1 cellular context compared by ENCODE assay signal in the genomic region with DNA sequence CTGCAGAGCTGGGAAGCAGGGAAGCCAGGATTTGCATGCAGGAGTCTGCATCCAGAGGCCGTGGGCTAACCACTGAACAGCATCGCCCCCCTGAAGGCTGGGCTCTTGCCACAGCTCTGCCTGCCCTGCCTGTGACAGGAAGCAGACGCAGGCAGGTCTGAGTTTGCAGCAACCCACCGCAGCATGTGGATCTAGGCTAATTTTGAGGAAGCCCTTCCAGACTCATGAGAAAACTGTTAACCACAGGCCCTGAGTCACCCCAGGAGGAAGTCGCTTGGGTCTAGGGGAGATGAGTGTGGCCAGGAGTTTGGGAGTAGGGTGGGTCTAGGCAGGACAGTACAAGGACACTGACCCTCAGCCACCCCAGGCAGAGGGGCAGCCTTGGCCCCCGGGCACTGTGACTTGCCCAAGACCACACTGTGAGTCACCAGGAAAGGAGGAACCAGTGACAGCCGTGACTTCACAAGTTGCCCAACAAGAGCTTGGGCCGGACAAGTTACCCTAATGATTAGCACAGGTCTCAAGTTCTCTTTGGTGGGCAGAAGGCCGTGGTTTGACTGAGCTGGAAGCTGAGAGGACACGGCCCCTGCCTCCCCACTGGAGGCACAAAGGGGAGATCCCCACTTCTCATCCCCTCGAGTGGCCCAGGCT.
TF ChIP-seq lines count a peak whose summit lies in the region.

No MANE protein-coding gene starts in this region.

TF ChIP-seq in K562, 482 proteins besides CTCF, POLR2A, EP300 and RAD21 (continued from another document and continues in another):
- TF ChIP-seq, protein P1, sequence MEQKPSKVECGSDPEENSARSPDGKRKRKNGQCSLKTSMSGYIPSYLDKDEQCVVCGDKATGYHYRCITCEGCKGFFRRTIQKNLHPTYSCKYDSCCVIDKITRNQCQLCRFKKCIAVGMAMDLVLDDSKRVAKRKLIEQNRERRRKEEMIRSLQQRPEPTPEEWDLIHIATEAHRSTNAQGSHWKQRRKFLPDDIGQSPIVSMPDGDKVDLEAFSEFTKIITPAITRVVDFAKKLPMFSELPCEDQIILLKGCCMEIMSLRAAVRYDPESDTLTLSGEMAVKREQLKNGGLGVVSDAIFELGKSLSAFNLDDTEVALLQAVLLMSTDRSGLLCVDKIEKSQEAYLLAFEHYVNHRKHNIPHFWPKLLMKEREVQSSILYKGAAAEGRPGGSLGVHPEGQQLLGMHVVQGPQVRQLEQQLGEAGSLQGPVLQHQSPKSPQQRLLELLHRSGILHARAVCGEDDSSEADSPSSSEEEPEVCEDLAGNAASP (IDR thresholded peaks at IDR 0.05), result no peak
- TF ChIP-seq DPF2 (IDR thresholded peaks at IDR 0.05), result peak; percentile 83
- no peak for TF ChIP-seq ETS2 (tag; IDR thresholded peaks at IDR 0.05; ENCODE audit: borderline replicate concordance, poor library complexity, severe bottlenecking)
- TF ChIP-seq TEAD2 (tag; IDR thresholded peaks at IDR 0.05), result no peak
- TF ChIP-seq, protein P2, sequence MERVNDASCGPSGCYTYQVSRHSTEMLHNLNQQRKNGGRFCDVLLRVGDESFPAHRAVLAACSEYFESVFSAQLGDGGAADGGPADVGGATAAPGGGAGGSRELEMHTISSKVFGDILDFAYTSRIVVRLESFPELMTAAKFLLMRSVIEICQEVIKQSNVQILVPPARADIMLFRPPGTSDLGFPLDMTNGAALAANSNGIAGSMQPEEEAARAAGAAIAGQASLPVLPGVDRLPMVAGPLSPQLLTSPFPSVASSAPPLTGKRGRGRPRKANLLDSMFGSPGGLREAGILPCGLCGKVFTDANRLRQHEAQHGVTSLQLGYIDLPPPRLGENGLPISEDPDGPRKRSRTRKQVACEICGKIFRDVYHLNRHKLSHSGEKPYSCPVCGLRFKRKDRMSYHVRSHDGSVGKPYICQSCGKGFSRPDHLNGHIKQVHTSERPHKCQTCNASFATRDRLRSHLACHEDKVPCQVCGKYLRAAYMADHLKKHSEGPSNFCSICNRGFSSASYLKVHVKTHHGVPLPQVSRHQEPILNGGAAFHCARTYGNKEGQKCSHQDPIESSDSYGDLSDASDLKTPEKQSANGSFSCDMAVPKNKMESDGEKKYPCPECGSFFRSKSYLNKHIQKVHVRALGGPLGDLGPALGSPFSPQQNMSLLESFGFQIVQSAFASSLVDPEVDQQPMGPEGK (CRISPR knock-in tag; IDR thresholded peaks at IDR 0.05; ENCODE audit: borderline replicate concordance), result no peak; the same call in 1 of the 2 replicates
- TF ChIP-seq FOXJ3 (CRISPR knock-in tag; IDR thresholded peaks at IDR 0.05), result no peak
- TF ChIP-seq XRCC4 (IDR thresholded peaks at IDR 0.05; ENCODE audit: extremely low read depth, insufficient read depth, insufficient read length), result no peak
- TF ChIP-seq, protein P3, sequence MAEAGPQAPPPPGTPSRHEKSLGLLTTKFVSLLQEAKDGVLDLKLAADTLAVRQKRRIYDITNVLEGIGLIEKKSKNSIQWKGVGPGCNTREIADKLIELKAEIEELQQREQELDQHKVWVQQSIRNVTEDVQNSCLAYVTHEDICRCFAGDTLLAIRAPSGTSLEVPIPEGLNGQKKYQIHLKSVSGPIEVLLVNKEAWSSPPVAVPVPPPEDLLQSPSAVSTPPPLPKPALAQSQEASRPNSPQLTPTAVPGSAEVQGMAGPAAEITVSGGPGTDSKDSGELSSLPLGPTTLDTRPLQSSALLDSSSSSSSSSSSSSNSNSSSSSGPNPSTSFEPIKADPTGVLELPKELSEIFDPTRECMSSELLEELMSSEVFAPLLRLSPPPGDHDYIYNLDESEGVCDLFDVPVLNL (CRISPR knock-in tag; IDR thresholded peaks at IDR 0.05; ENCODE audit: low read depth), result no peak
- peak; percentile 66 to 71 for TF ChIP-seq NRF1 (conservative IDR thresholded peaks at IDR 0.05 in 1 of 2, IDR thresholded peaks at IDR 0.05 in 1 of 2)
- TF ChIP-seq ZNF707 (CRISPR knock-in tag; conservative IDR thresholded peaks at IDR 0.05), result no peak
- no peak for TF ChIP-seq SRSF9 (IDR thresholded peaks at IDR 0.05; ENCODE audit: borderline replicate concordance, low read depth, low read length)
- no peak for TF ChIP-seq NFATC3 (IDR thresholded peaks at IDR 0.05)
- TF ChIP-seq IRF2 (CRISPR knock-in tag; IDR thresholded peaks at IDR 0.05), result no peak
- TF ChIP-seq RNF2 (IDR thresholded peaks at IDR 0.05), result peak; percentile 82; the same call in 1 of the 2 replicates
- TF ChIP-seq, protein P4, sequence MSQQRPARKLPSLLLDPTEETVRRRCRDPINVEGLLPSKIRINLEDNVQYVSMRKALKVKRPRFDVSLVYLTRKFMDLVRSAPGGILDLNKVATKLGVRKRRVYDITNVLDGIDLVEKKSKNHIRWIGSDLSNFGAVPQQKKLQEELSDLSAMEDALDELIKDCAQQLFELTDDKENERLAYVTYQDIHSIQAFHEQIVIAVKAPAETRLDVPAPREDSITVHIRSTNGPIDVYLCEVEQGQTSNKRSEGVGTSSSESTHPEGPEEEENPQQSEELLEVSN (IDR thresholded peaks at IDR 0.05; ENCODE audit: borderline replicate concordance in 1 of 2, extremely low read depth in 1 of 2, insufficient read depth in 1 of 2, insufficient read length in 1 of 2, low read depth in 1 of 2, low read length in 1 of 2, poor library complexity in 1 of 2, severe bottlenecking in 1 of 2), result no peak
- no peak for TF ChIP-seq SMARCB1 (IDR thresholded peaks at IDR 0.05; ENCODE audit: insufficient read length, low read depth)
- TF ChIP-seq SP2 (IDR thresholded peaks at IDR 0.05; ENCODE audit: extremely low read depth, low read depth, low read length, poor library complexity, severe bottlenecking), result no peak
- TF ChIP-seq RFX5 (IDR thresholded peaks at IDR 0.05; ENCODE audit: low read depth, low read length), result no peak
- TF ChIP-seq NR4A1 (CRISPR knock-in tag; IDR thresholded peaks at IDR 0.05), result peak; percentile 43; the same call in 1 of the 2 replicates
- peak; percentile 84 for TF ChIP-seq NR4A1 (tag; IDR thresholded peaks at IDR 0.05)
- peak; percentile 80; the same call in 1 of the 2 replicates for TF ChIP-seq FOXK1 (CRISPR knock-in tag; IDR thresholded peaks at IDR 0.05; ENCODE audit: borderline replicate concordance)
- no peak for TF ChIP-seq TAF15 (IDR thresholded peaks at IDR 0.05; ENCODE audit: low read depth, low read length)
- TF ChIP-seq SMAD2 (IDR thresholded peaks at IDR 0.05; ENCODE audit: low read depth, low read length), result no peak
- TF ChIP-seq, protein P5, sequence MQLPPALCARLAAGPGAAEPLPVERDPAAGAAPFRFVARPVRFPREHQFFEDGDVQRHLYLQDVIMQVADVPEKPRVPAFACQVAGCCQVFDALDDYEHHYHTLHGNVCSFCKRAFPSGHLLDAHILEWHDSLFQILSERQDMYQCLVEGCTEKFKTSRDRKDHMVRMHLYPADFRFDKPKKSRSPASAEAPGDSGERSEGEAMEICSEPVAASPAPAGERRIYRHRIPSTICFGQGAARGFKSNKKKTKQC (CRISPR knock-in tag; IDR thresholded peaks at IDR 0.05), result no peak
- no peak for TF ChIP-seq RBBP5 (IDR thresholded peaks at IDR 0.05; ENCODE audit: borderline replicate concordance, insufficient read depth, low read length, poor library complexity, severe bottlenecking)
- TF ChIP-seq SMAD4 (CRISPR knock-in tag; conservative IDR thresholded peaks at IDR 0.05), result peak; percentile 94
- no peak for TF ChIP-seq THRAP3 (IDR thresholded peaks at IDR 0.05; ENCODE audit: borderline replicate concordance)
- TF ChIP-seq, protein P6, sequence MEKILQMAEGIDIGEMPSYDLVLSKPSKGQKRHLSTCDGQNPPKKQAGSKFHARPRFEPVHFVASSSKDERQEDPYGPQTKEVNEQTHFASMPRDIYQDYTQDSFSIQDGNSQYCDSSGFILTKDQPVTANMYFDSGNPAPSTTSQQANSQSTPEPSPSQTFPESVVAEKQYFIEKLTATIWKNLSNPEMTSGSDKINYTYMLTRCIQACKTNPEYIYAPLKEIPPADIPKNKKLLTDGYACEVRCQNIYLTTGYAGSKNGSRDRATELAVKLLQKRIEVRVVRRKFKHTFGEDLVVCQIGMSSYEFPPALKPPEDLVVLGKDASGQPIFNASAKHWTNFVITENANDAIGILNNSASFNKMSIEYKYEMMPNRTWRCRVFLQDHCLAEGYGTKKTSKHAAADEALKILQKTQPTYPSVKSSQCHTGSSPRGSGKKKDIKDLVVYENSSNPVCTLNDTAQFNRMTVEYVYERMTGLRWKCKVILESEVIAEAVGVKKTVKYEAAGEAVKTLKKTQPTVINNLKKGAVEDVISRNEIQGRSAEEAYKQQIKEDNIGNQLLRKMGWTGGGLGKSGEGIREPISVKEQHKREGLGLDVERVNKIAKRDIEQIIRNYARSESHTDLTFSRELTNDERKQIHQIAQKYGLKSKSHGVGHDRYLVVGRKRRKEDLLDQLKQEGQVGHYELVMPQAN (IDR thresholded peaks at IDR 0.05; ENCODE audit: borderline replicate concordance), result no peak
- TF ChIP-seq, protein P7, sequence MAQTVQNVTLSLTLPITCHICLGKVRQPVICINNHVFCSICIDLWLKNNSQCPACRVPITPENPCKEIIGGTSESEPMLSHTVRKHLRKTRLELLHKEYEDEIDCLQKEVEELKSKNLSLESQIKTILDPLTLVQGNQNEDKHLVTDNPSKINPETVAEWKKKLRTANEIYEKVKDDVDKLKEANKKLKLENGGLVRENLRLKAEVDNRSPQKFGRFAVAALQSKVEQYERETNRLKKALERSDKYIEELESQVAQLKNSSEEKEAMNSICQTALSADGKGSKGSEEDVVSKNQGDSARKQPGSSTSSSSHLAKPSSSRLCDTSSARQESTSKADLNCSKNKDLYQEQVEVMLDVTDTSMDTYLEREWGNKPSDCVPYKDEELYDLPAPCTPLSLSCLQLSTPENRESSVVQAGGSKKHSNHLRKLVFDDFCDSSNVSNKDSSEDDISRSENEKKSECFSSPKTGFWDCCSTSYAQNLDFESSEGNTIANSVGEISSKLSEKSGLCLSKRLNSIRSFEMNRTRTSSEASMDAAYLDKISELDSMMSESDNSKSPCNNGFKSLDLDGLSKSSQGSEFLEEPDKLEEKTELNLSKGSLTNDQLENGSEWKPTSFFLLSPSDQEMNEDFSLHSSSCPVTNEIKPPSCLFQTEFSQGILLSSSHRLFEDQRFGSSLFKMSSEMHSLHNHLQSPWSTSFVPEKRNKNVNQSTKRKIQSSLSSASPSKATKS (CRISPR knock-in tag; IDR thresholded peaks at IDR 0.05), result no peak
- TF ChIP-seq ZFP36 (IDR thresholded peaks at IDR 0.05; ENCODE audit: low read depth, low read length, partially characterized antibody), result peak; percentile 86
- TF ChIP-seq, protein P8, sequence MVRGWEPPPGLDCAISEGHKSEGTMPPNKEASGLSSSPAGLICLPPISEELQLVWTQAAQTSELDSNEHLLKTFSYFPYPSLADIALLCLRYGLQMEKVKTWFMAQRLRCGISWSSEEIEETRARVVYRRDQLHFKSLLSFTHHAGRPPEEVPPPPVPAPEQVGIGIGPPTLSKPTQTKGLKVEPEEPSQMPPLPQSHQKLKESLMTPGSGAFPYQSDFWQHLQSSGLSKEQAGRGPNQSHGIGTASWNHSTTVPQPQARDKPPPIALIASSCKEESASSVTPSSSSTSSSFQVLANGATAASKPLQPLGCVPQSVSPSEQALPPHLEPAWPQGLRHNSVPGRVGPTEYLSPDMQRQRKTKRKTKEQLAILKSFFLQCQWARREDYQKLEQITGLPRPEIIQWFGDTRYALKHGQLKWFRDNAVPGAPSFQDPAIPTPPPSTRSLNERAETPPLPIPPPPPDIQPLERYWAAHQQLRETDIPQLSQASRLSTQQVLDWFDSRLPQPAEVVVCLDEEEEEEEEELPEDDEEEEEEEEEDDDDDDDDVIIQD (CRISPR knock-in tag; IDR thresholded peaks at IDR 0.05), result 0 out of 2 replicates have a peak, but pooled peaks have one; percentile 54
- no peak; the same call in 1 of the 2 replicates for TF ChIP-seq C11orf30 (IDR thresholded peaks at IDR 0.05; ENCODE audit: low read depth)
- TF ChIP-seq HMGN3 (IDR thresholded peaks at IDR 0.05; ENCODE audit: borderline replicate concordance, extremely low read depth, insufficient read length, low read depth, low read length), result no peak
- no peak for TF ChIP-seq MTF1 (CRISPR knock-in tag; IDR thresholded peaks at IDR 0.05; ENCODE audit: borderline replicate concordance)
- TF ChIP-seq FIP1L1 (IDR thresholded peaks at IDR 0.05; ENCODE audit: low read depth, low read length, poor library complexity, severe bottlenecking), result no peak
- TF ChIP-seq, protein P9, sequence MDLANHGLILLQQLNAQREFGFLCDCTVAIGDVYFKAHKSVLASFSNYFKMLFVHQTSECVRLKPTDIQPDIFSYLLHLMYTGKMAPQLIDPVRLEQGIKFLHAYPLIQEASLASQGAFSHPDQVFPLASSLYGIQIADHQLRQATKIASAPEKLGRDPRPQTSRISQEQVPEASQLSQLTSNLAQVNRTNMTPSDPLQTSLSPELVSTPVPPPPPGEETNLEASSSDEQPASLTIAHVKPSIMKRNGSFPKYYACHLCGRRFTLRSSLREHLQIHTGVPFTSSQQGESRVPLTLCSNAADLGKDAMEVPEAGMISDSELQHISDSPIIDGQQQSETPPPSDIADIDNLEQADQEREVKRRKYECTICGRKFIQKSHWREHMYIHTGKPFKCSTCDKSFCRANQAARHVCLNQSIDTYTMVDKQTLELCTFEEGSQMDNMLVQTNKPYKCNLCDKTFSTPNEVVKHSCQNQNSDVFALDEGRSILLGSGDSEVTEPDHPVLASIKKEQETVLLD (IDR thresholded peaks at IDR 0.05), result peak; percentile 71; the same call in 1 of the 2 replicates
- peak; percentile 76; the same call in 1 of the 2 replicates for TF ChIP-seq SMARCC2 (IDR thresholded peaks at IDR 0.05; ENCODE audit: low read depth)
- no peak for TF ChIP-seq CAMTA2 (CRISPR knock-in tag; conservative IDR thresholded peaks at IDR 0.05)
- no peak for TF ChIP-seq GABPB2 (CRISPR knock-in tag; conservative IDR thresholded peaks at IDR 0.05)
- TF ChIP-seq ZKSCAN8 (CRISPR knock-in tag; IDR thresholded peaks at IDR 0.05), result peak; percentile 81; the same call in 1 of the 2 replicates
- TF ChIP-seq, protein P10, sequence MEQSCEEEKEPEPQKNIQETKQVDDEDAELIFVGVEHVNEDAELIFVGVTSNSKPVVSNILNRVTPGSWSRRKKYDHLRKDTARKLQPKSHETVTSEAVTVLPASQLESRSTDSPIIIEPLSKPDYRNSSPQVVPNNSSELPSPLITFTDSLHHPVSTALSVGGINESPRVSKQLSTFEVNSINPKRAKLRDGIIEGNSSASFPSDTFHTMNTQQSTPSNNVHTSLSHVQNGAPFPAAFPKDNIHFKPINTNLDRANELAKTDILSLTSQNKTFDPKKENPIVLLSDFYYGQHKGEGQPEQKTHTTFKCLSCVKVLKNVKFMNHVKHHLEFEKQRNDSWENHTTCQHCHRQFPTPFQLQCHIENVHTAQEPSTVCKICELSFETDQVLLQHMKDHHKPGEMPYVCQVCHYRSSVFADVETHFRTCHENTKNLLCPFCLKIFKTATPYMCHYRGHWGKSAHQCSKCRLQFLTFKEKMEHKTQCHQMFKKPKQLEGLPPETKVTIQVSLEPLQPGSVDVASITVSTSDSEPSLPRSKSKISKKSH (CRISPR knock-in tag; IDR thresholded peaks at IDR 0.05), result no peak
- TF ChIP-seq PRMT5 (CRISPR knock-in tag; IDR thresholded peaks at IDR 0.05), result no peak
- TF ChIP-seq NFRKB (IDR thresholded peaks at IDR 0.05; ENCODE audit: low read depth), result peak; percentile 66
- TF ChIP-seq ZNF146 (CRISPR knock-in tag; IDR thresholded peaks at IDR 0.05; ENCODE audit: unreplicated experiment), result no peak
- peak; percentile 94 for TF ChIP-seq CC2D1A (IDR thresholded peaks at IDR 0.05)
- peak; percentile 86 for TF ChIP-seq NFE2 (IDR thresholded peaks at IDR 0.05; ENCODE audit: low read depth)
- 0 out of 2 replicates have a peak, but pooled peaks have one; percentile 20 for TF ChIP-seq ZNF695 (CRISPR knock-in tag; IDR thresholded peaks at IDR 0.05)
